Comparison of ENCODE assay signal across 26 cellular contexts in the genomic region with DNA sequence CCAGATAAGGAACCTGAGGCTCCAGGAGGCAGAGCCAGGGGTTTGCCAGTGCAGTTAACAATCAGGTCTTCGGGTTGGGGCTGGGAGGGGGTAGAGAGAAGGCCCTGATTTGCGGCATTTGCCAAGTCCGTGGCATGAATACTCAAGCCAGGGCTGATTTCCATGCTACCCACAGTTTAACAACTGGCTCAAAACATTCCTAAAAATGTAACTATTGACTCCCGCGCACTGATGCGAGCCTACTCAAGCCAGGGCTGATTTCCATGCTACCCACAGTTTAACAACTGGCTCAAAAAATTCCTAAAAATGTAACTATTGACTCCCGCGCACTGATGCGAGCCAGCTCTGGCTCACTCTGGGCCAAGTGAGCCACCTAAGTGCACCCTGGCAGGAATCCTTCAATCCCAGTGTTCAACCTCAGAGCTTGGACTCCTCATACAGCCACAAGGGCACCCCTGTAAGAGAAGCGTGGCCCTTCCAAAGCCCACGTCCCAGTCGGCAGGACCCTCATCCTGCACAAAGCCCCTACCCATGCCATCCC.
"Had no signal": no experiment of that assay in that cellular context is flagged by ENCODE, and none has a peak within 500 bp of the region (broad histone marks: within the 10 kb centered on the region; RNA-seq: fewer than 3 reads in every experiment).

No MANE protein-coding gene starts in this region.

- H3K36me3 Mint-ChIP-seq: naive B cell; natural killer cell; stimulated activated memory B cell treated with anti-CD40 and anti-IgM and Interleukin-4, amounts not matched to agents 10 μg/mL and 1 μg/mL and 100 μg/mL, for 72 hours; type B pancreatic cell had no signal

- H3K9me3 ChIP-seq: left lung, lower lobe of right lung, neutrophil, ovary, right atrium auricular region, right lobe of liver, tibial nerve, vagina had no signal

- H3K4me1 Mint-ChIP-seq: naive B cell; natural killer cell; stimulated activated memory B cell treated with anti-CD40 and anti-IgM and Interleukin-4, amounts not matched to agents 10 μg/mL and 1 μg/mL and 100 μg/mL, for 72 hours; stimulated activated naive CD8-positive, alpha-beta T cell treated with anti-CD3 and anti-CD28 coated beads, Interleukin-15, amount 100 ng/mL, for 72 hours had no signal

- H3K4me1 ChIP-seq: left lung, lower lobe of right lung, right atrium auricular region, right lobe of liver, tibial nerve had no signal

- H3K9me3 Mint-ChIP-seq: natural killer cell; stimulated activated memory B cell treated with anti-CD40 and anti-IgM and Interleukin-4, amounts not matched to agents 10 μg/mL and 1 μg/mL and 100 μg/mL, for 72 hours; stimulated activated naive CD8-positive, alpha-beta T cell treated with anti-CD3 and anti-CD28 coated beads, Interleukin-15, amount 100 ng/mL, for 72 hours; type B pancreatic cell had no signal

- H3K27ac Mint-ChIP-seq: naive B cell; natural killer cell; progenitor cell of endocrine pancreas; stimulated activated memory B cell treated with anti-CD40 and anti-IgM and Interleukin-4, amounts not matched to agents 10 μg/mL and 1 μg/mL and 100 μg/mL, for 72 hours; stimulated activated naive CD8-positive, alpha-beta T cell treated with anti-CD3 and anti-CD28 coated beads, Interleukin-15, amount 100 ng/mL, for 72 hours; type B pancreatic cell had no signal

- H3K4me3 ChIP-seq: left lung, lower lobe of right lung, ovary, right atrium auricular region, right lobe of liver, smooth muscle cell, tibial nerve, vagina had no signal

- H3K4me2 ChIP-seq: smooth muscle cell had no signal

- H3K27ac ChIP-seq: left lung, lower lobe of right lung, neutrophil, ovary, right atrium auricular region, right lobe of liver, tibial nerve, vagina had no signal

- H3K4me3 Mint-ChIP-seq: naive B cell; natural killer cell; stimulated activated memory B cell treated with anti-CD40 and anti-IgM and Interleukin-4, amounts not matched to agents 10 μg/mL and 1 μg/mL and 100 μg/mL, for 72 hours; stimulated activated naive CD8-positive, alpha-beta T cell treated with anti-CD3 and anti-CD28 coated beads, Interleukin-15, amount 100 ng/mL, for 72 hours; type B pancreatic cell had no signal

- FAIRE-seq: keratinocyte had no signal

- ATAC-seq: left colon; left lung; lower lobe of right lung; natural killer cell; right lobe of liver; stimulated activated memory B cell treated with anti-CD40 and anti-IgM and Interleukin-4, amounts not matched to agents 10 μg/mL and 1 μg/mL and 100 μg/mL, for 72 hours; stimulated activated naive CD8-positive, alpha-beta T cell treated with anti-CD3 and anti-CD28 coated beads, Interleukin-15, amount 100 ng/mL, for 72 hours had no signal

- H3K36me3 ChIP-seq: left lung, lower lobe of right lung, neutrophil, ovary, right atrium auricular region, right lobe of liver, tibial nerve, vagina had no signal

- DNase-seq: hippocampal formation; left colon; lower lobe of right lung; mammary epithelial cell; mesenchymal stem cell; naive B cell; natural killer cell; occipital lobe; ovary; right lobe of liver; stimulated activated CD4-positive, alpha-beta T cell treated with anti-CD3 and anti-CD28 coated beads, Interleukin-1b, Interleukin-23, amount 100 ng/mL, for 48 hours; stimulated activated CD4-positive, alpha-beta T cell treated with anti-CD3 and anti-CD28 coated beads, Interleukin-2, amount 100 ng/mL, for 48 hours; stimulated activated CD4-positive, alpha-beta T cell treated with anti-CD3 and anti-CD28 coated beads, Interleukin-4, amount 100 ng/mL, for 4 hours; stimulated activated CD8-positive, alpha-beta memory T cell treated with anti-CD3 and anti-CD28 coated beads, Interleukin-4, amount 100 ng/mL, for 48 hours; stimulated activated naive CD4-positive, alpha-beta T cell treated with Interleukin-2 at 50 U/mL for 16 hours; stimulated activated naive CD8-positive, alpha-beta T cell treated with anti-CD3 and anti-CD28 coated beads, Interleukin-15, amount 100 ng/mL, for 72 hours had no signal

- H3K27me3 ChIP-seq: ovary, right atrium auricular region, right lobe of liver, vagina had no signal
